9 cellular contexts compared by ENCODE assay signal in the genomic region with DNA sequence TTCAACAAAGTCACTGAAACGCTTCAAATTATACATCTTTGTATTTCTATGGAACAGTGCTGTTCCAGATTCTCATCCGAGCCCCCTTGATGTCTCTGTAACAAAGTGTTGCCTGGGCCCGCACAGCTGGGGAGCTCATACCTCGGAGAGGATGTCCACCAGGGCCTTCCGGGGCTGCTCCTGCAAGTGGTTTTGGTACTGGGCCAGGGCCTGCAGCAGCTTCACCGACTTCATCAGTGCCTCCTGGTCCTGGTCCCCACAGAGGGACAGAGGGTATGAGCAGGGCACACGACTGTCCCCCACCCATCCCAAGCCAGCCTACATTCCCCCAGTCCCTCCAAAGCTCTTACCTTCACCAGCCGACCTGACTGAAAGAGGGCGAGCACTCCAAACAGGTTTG. TPM values are rescaled to one million over a fixed set of nuclear protein-coding genes. Genes with fewer than 3 reads are reported as not detected.
DNase-seq lines count a peak whose midpoint lies in the region; ATAC-seq and TF ChIP-seq lines count a peak whose summit lies in the region.
"Had no signal": no experiment of that assay in that cellular context is flagged by ENCODE, and none has a peak within 500 bp of the region (broad histone marks: within the 10 kb centered on the region; RNA-seq: fewer than 3 reads in every experiment).

No MANE protein-coding gene starts in this region.

- peaks cover 26% of the 10 kb centered on the region for H3K79me2 ChIP-seq in osteoblast (ENCODE audit: insufficient read depth, low read length)
- H3K79me2 ChIP-seq in trophoblast cell (ENCODE audit: control insufficient read depth, insufficient read depth, low read length, poor library complexity), result peaks cover 8% of the 10 kb centered on the region

- H2BK12ac ChIP-seq in trophoblast cell (ENCODE audit: low read length), result no peak overlapping the region

- H3K14ac ChIP-seq in trophoblast cell (ENCODE audit: low read length), result no peak overlapping the region

- H2AFZ ChIP-seq in osteoblast (ENCODE audit: low read length) (no peak overlapping the region), trophoblast cell (ENCODE audit: insufficient read depth, low read length, poor library complexity) (no peak overlapping the region)

- peak overlapping the region; percentile 98 for H3K4me2 ChIP-seq in osteoblast (ENCODE audit: insufficient read depth, low read length)
- H3K4me2 ChIP-seq in trophoblast cell (ENCODE audit: low read length), result no peak overlapping the region

- H4K20me1 ChIP-seq in osteoblast (ENCODE audit: insufficient read depth, low read length), result peaks cover 16% of the 10 kb centered on the region

- H4K8ac ChIP-seq in trophoblast cell (ENCODE audit: low read depth, low read length), result no peak overlapping the region

- H2BK120ac ChIP-seq in trophoblast cell (ENCODE audit: insufficient read depth, low read length, poor library complexity), result no peak overlapping the region

- peaks cover 8% of the 10 kb centered on the region for H3K79me1 ChIP-seq in trophoblast cell (ENCODE audit: low read length)

- no peak overlapping the region for H4K12ac ChIP-seq in trophoblast cell (ENCODE audit: low read depth, low read length)

- H3K4me1 ChIP-seq in ES-I3 (ENCODE audit: insufficient read depth, low read length) (peaks cover 12% of the 10 kb centered on the region; the same call in 1 of the 2 replicates), osteoblast (ENCODE audit: insufficient read depth, low read length) (peaks cover 19% of the 10 kb centered on the region), trophoblast cell (ENCODE audit: control insufficient read depth in 1 of 2, insufficient read depth in 2 of 2, low read length in 2 of 2) (peaks cover 30 to 35% of the 10 kb centered on the region in 2 experiments)

- H3K9ac ChIP-seq in ES-I3 (ENCODE audit: low read depth, low read length) (peak overlapping the region; percentile 83; the same call in 1 of the 2 replicates), trophoblast cell (ENCODE audit: low read length) (no peak overlapping the region)

- H3K4ac ChIP-seq in trophoblast cell (ENCODE audit: low read depth, low read length), result no peak overlapping the region

- no peak for TF ChIP-seq POLR2A in NB4 (IDR thresholded peaks at IDR 0.05; ENCODE audit: extremely low read depth, insufficient read length)

- H3K23ac ChIP-seq in trophoblast cell (ENCODE audit: low read length), result no peak overlapping the region

- H3K18ac ChIP-seq in trophoblast cell (ENCODE audit: low read length), result no peak overlapping the region

- WGBS in trophoblast cell (ENCODE audit: extremely low coverage, insufficient coverage, insufficient read length), result no CpG with 5 or more reads among the region's 9 CpGs

- peak overlapping the region; percentile 90 for H3K4me3 ChIP-seq in NB4 (ENCODE audit: low read depth, low read length)
- peak overlapping the region; percentile 86 for H3K4me3 ChIP-seq in coronary artery
- peak overlapping the region; percentile 99 for H3K4me3 ChIP-seq in osteoblast (ENCODE audit: insufficient read depth, low read length)
- H3K4me3 ChIP-seq in trophoblast cell (ENCODE audit: low read depth, low read length), result no peak overlapping the region

- H3K36me3 ChIP-seq in ES-I3 (ENCODE audit: insufficient read depth, low read length) (peaks cover 20% of the 10 kb centered on the region), osteoblast (ENCODE audit: insufficient read depth, low read length) (peaks cover 37% of the 10 kb centered on the region), trophoblast cell (ENCODE audit: control insufficient read depth in 1 of 2, insufficient read depth in 2 of 2, low read length in 2 of 2) (peaks cover 37 to 38% of the 10 kb centered on the region in 2 experiments)

- no peaks in the 10 kb centered on the region for H3K9me3 ChIP-seq in ES-I3 (ENCODE audit: control insufficient read depth, insufficient read depth, low read length)
- no peaks in the 10 kb centered on the region for H3K9me3 ChIP-seq in osteoblast (ENCODE audit: low read depth, low read length)
- peaks cover 2% of the 10 kb centered on the region for H3K9me3 ChIP-seq in trophoblast cell (ENCODE audit: insufficient read depth, low read depth, low read length)

- DNase-seq in NB4 (ENCODE audit: low read depth) (no peak), coronary artery (ENCODE audit: low spot score) (no peak), osteoblast (ENCODE audit: insufficient read length, low spot score, missing footprints) (no peak), trophoblast cell (no peak), kidney tubule cell (ENCODE audit: low spot score) (no peak)
- DNase-seq: dorsolateral prefrontal cortex, NCI-H2107 had no signal

- no peaks in the 10 kb centered on the region for H3K27me3 ChIP-seq in osteoblast (ENCODE audit: insufficient read depth, low read length)
- no peaks in the 10 kb centered on the region for H3K27me3 ChIP-seq in trophoblast cell (ENCODE audit: insufficient read depth, low read length)
- H3K27me3 ChIP-seq: dorsolateral prefrontal cortex had no signal

- H3K27ac ChIP-seq in coronary artery, result no peak overlapping the region
- no peak overlapping the region for H3K27ac ChIP-seq in osteoblast (ENCODE audit: low read depth, low read length)
- no peak overlapping the region for H3K27ac ChIP-seq in trophoblast cell (ENCODE audit: low read depth, low read length)

- H2BK5ac ChIP-seq in trophoblast cell (ENCODE audit: low read depth, low read length, poor library complexity), result no peak overlapping the region

- H2AK5ac ChIP-seq in trophoblast cell (ENCODE audit: low read length), result no peak overlapping the region

- TF ChIP-seq CTCF in NB4 (IDR thresholded peaks at IDR 0.05; ENCODE audit: low read depth, low read length) (no peak), coronary artery (IDR thresholded peaks at IDR 0.05) (no peak), osteoblast (IDR thresholded peaks at IDR 0.05; ENCODE audit: extremely low read depth, low read depth, low read length) (no peak)

- H4K91ac ChIP-seq in trophoblast cell (ENCODE audit: low read depth, low read length), result no peak overlapping the region

- no peak for ATAC-seq in HG03571 (IDR thresholded peaks at IDR 0.05; ENCODE audit: unreplicated experiment)

RNA-seq across cellular contexts. Expression of gene MYBBP1A, which starts 1.5 kb away (rescaled TPM):
- 47.1 and 49.2 TPM in 2 replicates for total RNA-seq in osteoblast
- 12.1 and 12.4 TPM in 2 replicates for polyA plus RNA-seq in trophoblast cell (2013)

RNA-seq across cellular contexts. Expression of gene GGT6, which starts 6.7 kb away (rescaled TPM):
- total RNA-seq in osteoblast, result not detected in 2 replicates
- polyA plus RNA-seq in trophoblast cell (2013), result not detected in 2 replicates

RNA-seq across cellular contexts. Expression of gene SMTNL2, which starts 30.7 kb away (rescaled TPM):
- total RNA-seq in osteoblast, result not detected in 2 replicates
- polyA plus RNA-seq in trophoblast cell (2013), result 71.8 and 77.6 TPM in 2 replicates

RNA-seq across cellular contexts. Expression of gene SPNS2, which starts 55.0 kb away (rescaled TPM):
- total RNA-seq in osteoblast, result under 0.01 TPM in 2 replicates
- 153 and 164 TPM in 2 replicates for polyA plus RNA-seq in trophoblast cell (2013)
